Comparison of ENCODE assay signal across 1 cellular context in the genomic region with DNA sequence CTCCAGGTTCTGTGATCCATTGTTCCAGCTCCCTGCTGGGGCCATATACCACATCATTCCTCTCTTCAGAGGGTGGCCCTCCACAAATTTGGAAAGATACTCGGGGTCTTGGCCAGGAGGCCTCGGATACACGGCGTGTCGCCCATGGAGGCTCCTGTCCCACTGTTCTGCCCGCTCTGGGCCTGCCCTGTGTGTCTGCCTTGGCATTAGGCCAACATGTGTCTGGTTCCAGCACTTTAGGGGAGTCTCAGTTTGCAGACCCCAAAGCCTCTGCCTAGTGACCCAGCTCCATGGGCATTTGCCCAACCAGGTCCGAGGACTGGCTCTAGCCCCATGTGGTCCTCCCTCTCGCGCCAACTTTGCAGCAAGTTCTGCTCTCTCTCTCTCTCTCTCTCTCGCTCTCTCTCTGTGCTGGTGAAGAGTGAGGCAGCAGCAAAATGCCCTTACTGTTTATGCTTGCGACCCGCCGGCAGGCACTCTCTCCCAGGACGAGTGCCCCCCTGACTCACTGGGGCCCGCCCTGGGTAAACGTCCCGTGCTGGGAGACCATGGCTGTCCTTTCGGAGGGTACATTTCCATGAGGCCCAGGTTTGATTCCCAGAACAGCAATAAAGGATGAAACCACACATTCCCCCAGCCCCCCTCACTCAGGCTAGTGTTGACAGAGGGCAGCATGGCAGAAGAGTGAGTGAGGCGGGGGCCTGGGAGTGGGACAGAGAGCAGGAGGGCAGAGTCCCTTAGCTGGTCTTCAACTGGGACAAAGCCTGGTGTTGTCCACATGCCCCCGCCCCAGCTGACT.
TF ChIP-seq lines count a peak whose summit lies in the region.

No MANE protein-coding gene starts in this region.

TF ChIP-seq in GM23338, 12 proteins besides CTCF, POLR2A, EP300 and RAD21 (continued from another document):
- TF ChIP-seq, protein P1, sequence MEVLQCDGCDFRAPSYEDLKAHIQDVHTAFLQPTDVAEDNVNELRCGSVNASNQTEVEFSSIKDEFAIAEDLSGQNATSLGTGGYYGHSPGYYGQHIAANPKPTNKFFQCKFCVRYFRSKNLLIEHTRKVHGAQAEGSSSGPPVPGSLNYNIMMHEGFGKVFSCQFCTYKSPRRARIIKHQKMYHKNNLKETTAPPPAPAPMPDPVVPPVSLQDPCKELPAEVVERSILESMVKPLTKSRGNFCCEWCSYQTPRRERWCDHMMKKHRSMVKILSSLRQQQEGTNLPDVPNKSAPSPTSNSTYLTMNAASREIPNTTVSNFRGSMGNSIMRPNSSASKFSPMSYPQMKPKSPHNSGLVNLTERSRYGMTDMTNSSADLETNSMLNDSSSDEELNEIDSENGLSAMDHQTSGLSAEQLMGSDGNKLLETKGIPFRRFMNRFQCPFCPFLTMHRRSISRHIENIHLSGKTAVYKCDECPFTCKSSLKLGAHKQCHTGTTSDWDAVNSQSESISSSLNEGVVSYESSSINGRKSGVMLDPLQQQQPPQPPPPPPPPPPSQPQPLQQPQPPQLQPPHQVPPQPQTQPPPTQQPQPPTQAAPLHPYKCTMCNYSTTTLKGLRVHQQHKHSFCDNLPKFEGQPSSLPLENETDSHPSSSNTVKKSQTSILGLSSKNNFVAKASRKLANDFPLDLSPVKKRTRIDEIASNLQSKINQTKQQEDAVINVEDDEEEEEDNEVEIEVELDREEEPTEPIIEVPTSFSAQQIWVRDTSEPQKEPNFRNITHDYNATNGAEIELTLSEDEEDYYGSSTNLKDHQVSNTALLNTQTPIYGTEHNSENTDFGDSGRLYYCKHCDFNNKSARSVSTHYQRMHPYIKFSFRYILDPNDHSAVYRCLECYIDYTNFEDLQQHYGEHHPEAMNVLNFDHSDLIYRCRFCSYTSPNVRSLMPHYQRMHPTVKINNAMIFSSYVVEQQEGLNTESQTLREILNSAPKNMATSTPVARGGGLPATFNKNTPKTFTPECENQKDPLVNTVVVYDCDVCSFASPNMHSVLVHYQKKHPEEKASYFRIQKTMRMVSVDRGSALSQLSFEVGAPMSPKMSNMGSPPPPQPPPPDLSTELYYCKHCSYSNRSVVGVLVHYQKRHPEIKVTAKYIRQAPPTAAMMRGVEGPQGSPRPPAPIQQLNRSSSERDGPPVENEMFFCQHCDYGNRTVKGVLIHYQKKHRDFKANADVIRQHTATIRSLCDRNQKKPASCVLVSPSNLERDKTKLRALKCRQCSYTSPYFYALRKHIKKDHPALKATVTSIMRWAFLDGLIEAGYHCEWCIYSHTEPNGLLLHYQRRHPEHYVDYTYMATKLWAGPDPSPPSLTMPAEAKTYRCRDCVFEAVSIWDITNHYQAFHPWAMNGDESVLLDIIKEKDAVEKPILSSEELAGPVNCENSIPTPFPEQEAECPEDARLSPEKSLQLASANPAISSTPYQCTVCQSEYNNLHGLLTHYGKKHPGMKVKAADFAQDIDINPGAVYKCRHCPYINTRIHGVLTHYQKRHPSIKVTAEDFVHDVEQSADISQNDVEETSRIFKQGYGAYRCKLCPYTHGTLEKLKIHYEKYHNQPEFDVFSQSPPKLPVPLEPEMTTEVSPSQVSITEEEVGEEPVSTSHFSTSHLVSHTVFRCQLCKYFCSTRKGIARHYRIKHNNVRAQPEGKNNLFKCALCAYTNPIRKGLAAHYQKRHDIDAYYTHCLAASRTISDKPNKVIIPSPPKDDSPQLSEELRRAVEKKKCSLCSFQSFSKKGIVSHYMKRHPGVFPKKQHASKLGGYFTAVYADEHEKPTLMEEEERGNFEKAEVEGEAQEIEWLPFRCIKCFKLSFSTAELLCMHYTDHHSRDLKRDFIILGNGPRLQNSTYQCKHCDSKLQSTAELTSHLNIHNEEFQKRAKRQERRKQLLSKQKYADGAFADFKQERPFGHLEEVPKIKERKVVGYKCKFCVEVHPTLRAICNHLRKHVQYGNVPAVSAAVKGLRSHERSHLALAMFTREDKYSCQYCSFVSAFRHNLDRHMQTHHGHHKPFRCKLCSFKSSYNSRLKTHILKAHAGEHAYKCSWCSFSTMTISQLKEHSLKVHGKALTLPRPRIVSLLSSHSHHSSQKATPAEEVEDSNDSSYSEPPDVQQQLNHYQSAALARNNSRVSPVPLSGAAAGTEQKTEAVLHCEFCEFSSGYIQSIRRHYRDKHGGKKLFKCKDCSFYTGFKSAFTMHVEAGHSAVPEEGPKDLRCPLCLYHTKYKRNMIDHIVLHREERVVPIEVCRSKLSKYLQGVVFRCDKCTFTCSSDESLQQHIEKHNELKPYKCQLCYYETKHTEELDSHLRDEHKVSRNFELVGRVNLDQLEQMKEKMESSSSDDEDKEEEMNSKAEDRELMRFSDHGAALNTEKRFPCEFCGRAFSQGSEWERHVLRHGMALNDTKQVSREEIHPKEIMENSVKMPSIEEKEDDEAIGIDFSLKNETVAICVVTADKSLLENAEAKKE (CRISPR knock-in tag; IDR thresholded peaks at IDR 0.05), result no peak
- no peak for TF ChIP-seq EZH2 (IDR thresholded peaks at IDR 0.05; ENCODE audit: low read depth, unreplicated experiment)
- no peak for TF ChIP-seq EZH2phosphoT487 (IDR thresholded peaks at IDR 0.05; ENCODE audit: unreplicated experiment)
